In the genomic region with DNA sequence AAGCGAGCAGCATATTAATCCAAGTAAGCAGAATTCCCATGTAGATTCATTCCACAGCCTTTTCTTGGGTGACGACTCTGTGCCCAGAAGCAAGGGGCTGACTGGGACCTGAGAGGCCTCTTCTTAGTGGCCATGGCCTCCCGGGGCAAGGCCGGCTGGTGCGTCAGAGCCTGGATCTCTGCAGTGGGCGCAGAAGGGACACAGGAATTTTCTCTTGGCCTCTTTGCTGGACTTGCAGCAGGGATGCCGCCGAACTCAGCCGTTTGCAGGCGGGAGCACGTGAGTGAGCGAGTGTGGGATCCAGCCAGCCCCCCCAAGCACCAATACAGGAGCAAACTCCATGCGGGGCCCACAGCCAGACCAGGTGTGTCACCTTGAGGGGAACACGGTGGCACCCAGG, we compare ENCODE assay signal across 19 cellular contexts.
DNase-seq lines count a peak whose midpoint lies in the region; ATAC-seq, FAIRE-seq and TF ChIP-seq lines count a peak whose summit lies in the region.
"Had no signal": no experiment of that assay in that cellular context is flagged by ENCODE, and none has a peak within 500 bp of the region (broad histone marks: within the 10 kb centered on the region; RNA-seq: fewer than 3 reads in every experiment).

No MANE protein-coding gene starts in this region.

- no peaks in the 10 kb centered on the region for H3K27me3 Mint-ChIP-seq in WTC11 (ENCODE audit: low read depth)

- no peak overlapping the region for H3K4me3 Mint-ChIP-seq in WTC11

- FAIRE-seq in H54 (lab: Jason Lieb, UNC) = no peak
- FAIRE-seq: GM12878, GM18507, HTR-8/SVneo had no signal

- peaks cover 58% of the 10 kb centered on the region for H3K4me1 Mint-ChIP-seq in WTC11

- DNase-seq in AG10803 (ENCODE audit: low read depth) (peak; percentile 49), G401 (ENCODE audit: low spot score) (peak; percentile 43), WTC11 (ENCODE audit: low spot score) (no peak), foreskin fibroblast (peak; percentile 29 to 60), SW480 (ENCODE audit: low spot score) (no peak), H54 (ENCODE audit: insufficient read length, low spot score) (no peak), right cardiac atrium (no peak)
- DNase-seq: BE2C, DMS 273 treated with DMSO at 0.1 percent for 48 hours, KBM-7, NCI-H1048, NCI-H146, NCI-H2081 treated with DMSO at 0.1 percent for 48 hours, NCI-H226, NCI-H526 treated with DMSO at 0.1 percent for 48 hours had no signal

- no peak for TF ChIP-seq POLR2A in H54 (IDR thresholded peaks at IDR 0.05; ENCODE audit: low read depth, low read length)

- in situ Hi-C loops in G401 (cut with HindIII; ENCODE audit: low sequenced_read_pairs) = no loop called here

- no peak overlapping the region for H3K27ac ChIP-seq in right cardiac atrium (ENCODE audit: low read length)

- H3K27me3 ChIP-seq in right cardiac atrium (ENCODE audit: control insufficient read depth, insufficient read depth) = no peaks in the 10 kb centered on the region
- H3K27me3 ChIP-seq: BE2C had no signal

- H3K9me3 ChIP-seq in right cardiac atrium (ENCODE audit: control insufficient read depth, low read length) = no peaks in the 10 kb centered on the region
- H3K9me3 ChIP-seq: BE2C had no signal

- H3K36me3 Mint-ChIP-seq in WTC11 = peaks cover 13% of the 10 kb centered on the region

- POLR2A ChIA-PET in WTC11 (lab: Charles Lee) = no interaction called here

- CTCF ChIA-PET in WTC11 (lab: Charles Lee) = no interaction called here

- no peaks in the 10 kb centered on the region for H3K4me1 ChIP-seq in right cardiac atrium (ENCODE audit: control insufficient read depth, insufficient read depth, low read length)

- H3K4me3 ChIP-seq in AG10803 (ENCODE audit: low read length) (no peak overlapping the region), foreskin fibroblast (ENCODE audit: low read depth in 1 of 2, low read length in 2 of 2) (no peak overlapping the region), right cardiac atrium (ENCODE audit: low read length) (no peak overlapping the region)
- H3K4me3 ChIP-seq: GM12878 had no signal

- no peak for TF ChIP-seq CTCF in AG10803 (conservative IDR thresholded peaks at IDR 0.05; ENCODE audit: low read length)
- TF ChIP-seq CTCF in WTC11 (IDR thresholded peaks at IDR 0.05) = no peak
- TF ChIP-seq CTCF in foreskin fibroblast (IDR thresholded peaks at IDR 0.05; ENCODE audit: low read depth, low read length) = no peak

- WGBS in right cardiac atrium = 84% methylated on average over 14 of the region's 14 CpGs

- ATAC-seq in WTC11 (no peak), right cardiac atrium (no peak), HG02852 (IDR thresholded peaks at IDR 0.05; ENCODE audit: unreplicated experiment) (no peak)
- ATAC-seq: GM12878 had no signal

- peaks cover 17% of the 10 kb centered on the region for H3K9me3 Mint-ChIP-seq in WTC11

- intact Hi-C loops in right cardiac atrium (cut with DNase I) = no loop called here

- peak overlapping the region; percentile 82 for H3K27ac Mint-ChIP-seq in WTC11

TF ChIP-seq in WTC11, 78 proteins besides CTCF, POLR2A, EP300 and RAD21:
- no peak for TF ChIP-seq ZNF232 (CRISPR knock-in tag; IDR thresholded peaks at IDR 0.05)

Comparison
In these comparisons a context has a peak if more than half of its experiments do, and no peak if none do; other contexts are left out.
1. DNase-seq: peak in AG10803 (single experiment), G401 (single experiment) and foreskin fibroblast (2 of 2); none in WTC11 (single experiment), SW480 (single experiment), H54 (single experiment) and right cardiac atrium (0 of 3).